ENCODE assay signal across 1 cellular context in genomic region chr20:48310312-48310711, GRCh38.
TF ChIP-seq lines count a peak whose summit lies in the region.

No MANE protein-coding gene starts in this region.

TF ChIP-seq in H1, 55 proteins besides CTCF, POLR2A, EP300 and RAD21 (continued from another document):
- no peak for TF ChIP-seq GTF2F1 (IDR thresholded peaks at IDR 0.05; ENCODE audit: borderline replicate concordance, low read depth, low read length)
- no peak for TF ChIP-seq HDAC2 (IDR thresholded peaks at IDR 0.05; ENCODE audit: borderline replicate concordance in 1 of 2, low read depth in 2 of 2, low read length in 2 of 2)
- TF ChIP-seq HDAC6 (IDR thresholded peaks at IDR 0.05; ENCODE audit: low read depth, low read length): no peak
- TF ChIP-seq RNF2 (IDR thresholded peaks at IDR 0.05; ENCODE audit: borderline replicate concordance, low read depth, low read length, missing control alignments, poor library complexity, severe bottlenecking): no peak
- no peak for TF ChIP-seq CBX5 (IDR thresholded peaks at IDR 0.05; ENCODE audit: low read depth, low read length)
- no peak for TF ChIP-seq CTBP2 (IDR thresholded peaks at IDR 0.05; ENCODE audit: borderline replicate concordance, insufficient read depth, insufficient read length, low read length)
- TF ChIP-seq POLR2AphosphoS5 (IDR thresholded peaks at IDR 0.05; ENCODE audit: low read depth, low read length): no peak
- TF ChIP-seq ASH2L (IDR thresholded peaks at IDR 0.05; ENCODE audit: low read length): no peak
- TF ChIP-seq EGR1 (IDR thresholded peaks at IDR 0.05; ENCODE audit: borderline replicate concordance, low read depth, low read length): no peak
- TF ChIP-seq TEAD4 (IDR thresholded peaks at IDR 0.05; ENCODE audit: low read depth, low read length): no peak
